ENCODE assay signal across 10 cellular contexts in genomic region chr6:73655341-73655917, GRCh38. TPM values are rescaled to one million over a fixed set of nuclear protein-coding genes. Genes with fewer than 3 reads are reported as not detected.
DNase-seq lines count a peak whose midpoint lies in the region; ATAC-seq, FAIRE-seq and TF ChIP-seq lines count a peak whose summit lies in the region.
"Had no signal": no experiment of that assay in that cellular context is flagged by ENCODE, and none has a peak within 500 bp of the region (broad histone marks: within the 10 kb centered on the region; RNA-seq: fewer than 3 reads in every experiment).

No MANE protein-coding gene starts in this region.

- no peak for ATAC-seq in K562

- peak overlapping the region; percentile 93 for H3K4me2 ChIP-seq in K562 (ENCODE audit: insufficient read depth, low read length)

- H3K9ac ChIP-seq in K562 (ENCODE audit: insufficient read depth in 1 of 2, low read depth in 2 of 2, low read length in 2 of 2) (peak overlapping the region in 1 of 2 experiments; percentile 87; a peak in 1 of 4 replicates), muscle layer of colon (ENCODE audit: low read length) (peak overlapping the region; percentile 90)

- WGBS in K562 (ENCODE audit: insufficient coverage, low coverage, missing lambda C conversion rate) = 36% methylated on average over 2 of the region's 2 CpGs

- H3K79me2 ChIP-seq in K562 (ENCODE audit: control insufficient read depth, insufficient read depth, low read length) = peaks cover 16% of the 10 kb centered on the region; the same call in 2 of the 3 replicates

- H3K9me3 ChIP-seq in K562 (replicated peaks; ENCODE audit: control insufficient read depth, insufficient read depth, low read depth, low read length) (no peaks in the 10 kb centered on the region), muscle layer of colon (ENCODE audit: low read length) (no peaks in the 10 kb centered on the region)

- in situ Hi-C loops in K562 (cut with MboI) = no loop called here

- POLR2A ChIA-PET in K562 (lab: Yijun Ruan, JAX) = interaction anchor here (0.7 to 4.1 kb wide), 5 partner anchors 8 to 194 kb away, joined by 3 to 91 read pairs (median 4); partner anchors contain the start of genes EEF1A1 and MTO1

- H3K27ac ChIP-seq in HL-60 (replicated peaks) = peak overlapping the region; percentile 94; the same call in 1 of the 2 replicates
- H3K27ac ChIP-seq in K562 (ENCODE audit: extremely low read depth, low read depth, low read length) = no peak overlapping the region
- H3K27ac ChIP-seq in muscle layer of colon (ENCODE audit: low read depth, low read length) = no peak overlapping the region

- peak overlapping the region; percentile 99; the same call in 1 of the 2 replicates for H2AFZ ChIP-seq in K562 (ENCODE audit: low read depth, low read length)

- no peak for TF ChIP-seq EP300 in K562 (IDR thresholded peaks at IDR 0.05; ENCODE audit: low read length)

- no TSS peak for BruUV-seq in K562 (replicated peaks; lab: Mats Ljungman, UMichigan)

- TF ChIP-seq POLR2A in K562 (conservative IDR thresholded peaks at IDR 0.05) (no peak), erythroblast (IDR thresholded peaks at IDR 0.05; ENCODE audit: low read length) (no peak)

- no peaks in the 10 kb centered on the region for H3K9me1 ChIP-seq in K562 (ENCODE audit: control insufficient read depth, insufficient read depth, low read length)

- TF ChIP-seq RAD21 in K562 (CRISPR knock-in tag; conservative IDR thresholded peaks at IDR 0.05 in 1 of 2, IDR thresholded peaks at IDR 0.05 in 1 of 2) = no peak

- CTCF ChIA-PET in K562 (lab: Yijun Ruan, JAX; ENCODE audit: low intra/inter-chr PET ratio) = no interaction called here

- peak overlapping the region; percentile 91 for H3K4me3 ChIP-seq in AG10803 (ENCODE audit: low read length)
- H3K4me3 ChIP-seq in HL-60 (replicated peaks; ENCODE audit: insufficient read depth, low read length) = no peak overlapping the region
- no peak overlapping the region for H3K4me3 ChIP-seq in K562
- H3K4me3 ChIP-seq in muscle layer of colon (ENCODE audit: low read depth in 1 of 2, low read length in 2 of 2) = peak overlapping the region in 1 of 2 donors; percentile 91

- TF ChIP-seq CTCF in AG10803 (conservative IDR thresholded peaks at IDR 0.05; ENCODE audit: low read length) (no peak), HL-60 (IDR thresholded peaks at IDR 0.05; ENCODE audit: insufficient read depth, low read length) (no peak), K562 (IDR thresholded peaks at IDR 0.05 in 2 of 3, conservative IDR thresholded peaks at IDR 0.05 in 1 of 3; ENCODE audit: insufficient read depth in 2 of 3, low read depth in 1 of 3, low read length in 3 of 3) (no peak)

- no peaks in the 10 kb centered on the region for H4K20me1 ChIP-seq in K562 (replicated peaks; ENCODE audit: control insufficient read depth, insufficient read depth, low read length)

- H3K27me3 ChIP-seq in HL-60 (ENCODE audit: insufficient read depth, poor library complexity, severe bottlenecking) (no peaks in the 10 kb centered on the region), K562 (ENCODE audit: control insufficient read depth in 2 of 2, insufficient read depth in 2 of 2, low read length in 2 of 2) (no peaks in the 10 kb centered on the region), muscle layer of colon (ENCODE audit: control insufficient read depth in 1 of 2, insufficient read depth in 2 of 2, low read length in 2 of 2) (no peaks in the 10 kb centered on the region)

- H3K4me1 ChIP-seq in K562 (replicated peaks in 1 of 2; ENCODE audit: control insufficient read depth in 2 of 2, insufficient read depth in 2 of 2, low read length in 2 of 2) = peaks cover 5 to 10% of the 10 kb centered on the region in 2 experiments; a peak in 3 of 5 replicates
- H3K4me1 ChIP-seq in muscle layer of colon (ENCODE audit: insufficient read depth, low read length) = peaks cover 3% of the 10 kb centered on the region

- DNase-seq in AG10803 (ENCODE audit: low read depth) (peak; percentile 36), HL-60 (ENCODE audit: low read depth in 1 of 2, low spot score in 1 of 2) (no peak), K562 (ENCODE audit: extremely low read depth in 1 of 4, low spot score in 3 of 4) (no peak), NCI-H1092 (lab: John Stamatoyannopoulos, UW) (no peak), D341Med (ENCODE audit: low spot score) (no peak), erythroblast (lab: John Stamatoyannopoulos, UW) (no peak), NCI-H128 (lab: John Stamatoyannopoulos, UW; ENCODE audit: unreplicated experiment) (no peak)
- DNase-seq: central memory CD4-positive, alpha-beta T cell; NCI-H345 had no signal

- H3K36me3 ChIP-seq in K562 (ENCODE audit: control insufficient read depth, insufficient read depth, low read length) = no peaks in the 10 kb centered on the region
- H3K36me3 ChIP-seq in muscle layer of colon (ENCODE audit: insufficient read depth, low read length) = no peaks in the 10 kb centered on the region

- no peak for FAIRE-seq in K562 (lab: Jason Lieb, UNC)

- intact Hi-C loops in K562 (cut with micrococcal nuclease) = loop anchor here (2.0 kb wide), 1 partner anchor 141 kb away; no protein-coding TSS in a partner anchor

TF ChIP-seq in K562, 482 proteins besides CTCF, POLR2A, EP300 and RAD21 (continues in another document):
- TF ChIP-seq YY1 (IDR thresholded peaks at IDR 0.05; ENCODE audit: borderline replicate concordance in 1 of 3, control insufficient read depth in 1 of 3, extremely low read depth in 1 of 3, insufficient read depth in 3 of 3, insufficient read length in 1 of 3, insufficient replicate concordance in 2 of 3, low read depth in 1 of 3, low read length in 2 of 3) (peak in 1 of 3 experiments; percentile 18), ZNF134 (CRISPR knock-in tag; conservative IDR thresholded peaks at IDR 0.05) (peak; percentile 81), MAFG (tag; conservative IDR thresholded peaks at IDR 0.05) (peak; percentile 27; the same call in 1 of the 2 replicates), ZNF316 (IDR thresholded peaks at IDR 0.05) (peak; percentile 16; the same call in 1 of the 2 replicates), RNF2 (IDR thresholded peaks at IDR 0.05) (no peak), FUS (optimal IDR thresholded peaks at IDR 0.05; ENCODE audit: low read depth, low read length) (no peak), HBP1 (CRISPR knock-in tag; IDR thresholded peaks at IDR 0.05) (no peak)

RNA-seq across cellular contexts. Expression of gene SLC17A5, which starts 1.6 kb away (rescaled TPM):
- total RNA-seq in K562 (2011; cell fraction: chromatin; rRNA removed; ENCODE audit: low replicate concordance) = 18.4 and 20.3 TPM in 2 replicates
- total RNA-seq in K562 (2011; cell fraction: nucleolus; rRNA removed) = 16.2 and 17.8 TPM in 2 replicates
- total RNA-seq in K562 (2011; cell fraction: nucleoplasm; rRNA removed) = 15.1 and 21.3 TPM in 2 replicates
- total RNA-seq in K562 (2014; rRNA removed) (2.0 and 3.8 TPM in 2 replicates), K562 (2014; rRNA removed; fragmentation: Illumina TruSeq; extraction: Trizol) (3.7 and 4.7 TPM in 2 replicates), K562 (2015; rRNA removed; fragmentation: Illumina TruSeq; extraction: Trizol) (3.8 and 4.5 TPM in 2 replicates), K562 (2021) (3.4 TPM in 2 replicates)
- polyA plus RNA-seq in K562 (2011; rRNA removed) (7.2 and 7.6 TPM in 2 replicates), K562 (2014; fragmentation: Illumina TruSeq; extraction: Trizol) (2.9 and 3.4 TPM in 2 replicates), K562 (2014; fragmentation: Nextera tagmentation; extraction: Ambion mirVana) (1 to 10 TPM; 1.3 to 1.8 TPM), K562 (2014; rRNA removed) (2.2 and 3.3 TPM in 2 replicates)
- polyA plus RNA-seq in K562 (2011; cell fraction: cytosol; rRNA removed) = 4.3 and 6.0 TPM in 2 replicates
- 2.4 and 3.3 TPM in 2 replicates for polyA plus RNA-seq in K562 (2011; cell fraction: nucleus; rRNA removed)
- polyA plus RNA-seq in K562 (2012) = 3.2 and 4.4 TPM in 2 replicates
- 12.3 and 12.8 TPM in 2 replicates for polyA minus RNA-seq in K562 (2011; rRNA and poly(A)+ RNA removed)
- 4.0 and 4.5 TPM in 2 replicates for polyA minus RNA-seq in K562 (2011; cell fraction: cytosol; rRNA and poly(A)+ RNA removed)
- 4.2 and 8.2 TPM in 2 replicates for polyA minus RNA-seq in K562 (2011; cell fraction: nucleus; rRNA and poly(A)+ RNA removed)

RNA-seq across cellular contexts. Expression of gene CD109, which starts 40.6 kb away (rescaled TPM):
- total RNA-seq in K562 (2011; cell fraction: chromatin; rRNA removed; ENCODE audit: low replicate concordance) = 0.02 and 0.30 TPM in 2 replicates
- under 0.01 TPM in 2 replicates for total RNA-seq in K562 (2011; cell fraction: nucleolus; rRNA removed)
- 0.07 and 0.08 TPM in 2 replicates for total RNA-seq in K562 (2011; cell fraction: nucleoplasm; rRNA removed)
- total RNA-seq in K562 (2014; rRNA removed) (0.14 and 0.16 TPM in 2 replicates), K562 (2014; rRNA removed; fragmentation: Illumina TruSeq; extraction: Trizol) (0.11 and 0.13 TPM in 2 replicates), K562 (2015; rRNA removed; fragmentation: Illumina TruSeq; extraction: Trizol) (0.19 and 0.22 TPM in 2 replicates), K562 (2021) (0.18 and 0.42 TPM in 2 replicates)
- polyA plus RNA-seq in K562 (2011; rRNA removed) (0.01 and 0.07 TPM in 2 replicates), K562 (2014; fragmentation: Illumina TruSeq; extraction: Trizol) (0.09 and 0.24 TPM in 2 replicates), K562 (2014; fragmentation: Nextera tagmentation; extraction: Ambion mirVana) (under 1 TPM; under 0.01 to 0.04 TPM), K562 (2014; rRNA removed) (0.03 and 0.11 TPM in 2 replicates)
- polyA plus RNA-seq in K562 (2011; cell fraction: cytosol; rRNA removed) = under 0.01 and 0.01 TPM in 2 replicates
- polyA plus RNA-seq in K562 (2011; cell fraction: nucleus; rRNA removed) = 0.01 and 0.04 TPM in 2 replicates
- polyA plus RNA-seq in K562 (2012) = 0.20 and 0.42 TPM in 2 replicates
- 0.03 and 0.25 TPM in 2 replicates for polyA minus RNA-seq in K562 (2011; rRNA and poly(A)+ RNA removed)
- polyA minus RNA-seq in K562 (2011; cell fraction: cytosol; rRNA and poly(A)+ RNA removed) = 0.19 and 0.27 TPM in 2 replicates
- polyA minus RNA-seq in K562 (2011; cell fraction: nucleus; rRNA and poly(A)+ RNA removed) = 0.11 and 0.13 TPM in 2 replicates
